In the genomic region with DNA sequence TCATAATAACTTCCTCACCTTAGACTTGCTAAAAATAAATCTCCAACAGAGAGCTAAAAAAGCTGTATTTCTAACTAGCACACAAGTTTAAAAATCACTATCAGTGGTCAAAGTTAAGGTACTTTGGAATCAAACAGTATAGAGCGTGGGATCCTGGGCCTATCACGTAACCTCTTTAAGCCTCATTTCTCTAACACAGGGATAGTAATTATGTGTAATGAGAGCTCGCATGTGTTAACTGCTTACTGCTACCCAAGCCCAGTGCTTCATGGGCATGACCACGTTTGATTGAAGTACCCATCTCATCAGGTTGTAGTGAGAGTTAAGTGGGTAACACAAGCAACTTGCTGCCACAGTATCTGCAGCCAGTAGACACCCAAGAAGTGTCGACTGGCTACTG, we compare ENCODE assay signal across 41 cellular contexts. TPM values are rescaled to one million over a fixed set of nuclear protein-coding genes. Genes with fewer than 3 reads are reported as not detected.
"Had no signal": no experiment of that assay in that cellular context is flagged by ENCODE, and none has a peak within 500 bp of the region (broad histone marks: within the 10 kb centered on the region; RNA-seq: fewer than 3 reads in every experiment).

No MANE protein-coding gene starts in this region.

- H2AFZ ChIP-seq: neural progenitor cell, parathyroid adenoma had no signal

- H3K27me3 ChIP-seq: adrenal gland, body of pancreas, colonic mucosa, neural progenitor cell, right atrium auricular region, thyroid gland, upper lobe of left lung, vagina had no signal

- H3K4me1 ChIP-seq: adrenal gland, colonic mucosa, neural progenitor cell, vagina had no signal

- H3K4me2 ChIP-seq: neural progenitor cell, smooth muscle cell had no signal

- H3K9me3 ChIP-seq: adrenal gland, body of pancreas, colonic mucosa, esophagus squamous epithelium, heart right ventricle, left ventricle myocardium inferior, right atrium auricular region, thyroid gland, upper lobe of left lung, vagina had no signal

- H3K79me2 ChIP-seq: parathyroid adenoma had no signal

- H3K27ac ChIP-seq: adrenal gland, body of pancreas, colonic mucosa, epithelial cell of prostate, esophagus squamous epithelium, heart right ventricle, left ventricle myocardium inferior, neural progenitor cell, parathyroid adenoma, right atrium auricular region, thyroid gland, upper lobe of left lung, vagina had no signal

- H3K4me3 ChIP-seq: adrenal gland, body of pancreas, colonic mucosa, esophagus squamous epithelium, heart right ventricle, left ventricle myocardium inferior, lung, neural progenitor cell, right atrium auricular region, smooth muscle cell, thyroid gland, upper lobe of left lung, vagina had no signal

- ATAC-seq: body of pancreas; heart right ventricle; natural killer cell; stimulated activated memory B cell treated with anti-CD40 and anti-IgM and Interleukin-4, amounts not matched to agents 10 μg/mL and 1 μg/mL and 100 μg/mL, for 72 hours; stimulated activated naive CD8-positive, alpha-beta T cell treated with anti-CD3 and anti-CD28 coated beads, Interleukin-15, amount 100 ng/mL, for 72 hours had no signal

- H3K9ac ChIP-seq: neural progenitor cell, parathyroid adenoma had no signal

- H3K36me3 ChIP-seq: adrenal gland, colonic mucosa, esophagus squamous epithelium, heart right ventricle, left ventricle myocardium inferior, neural progenitor cell, right atrium auricular region, thyroid gland, upper lobe of left lung, vagina had no signal

- DNase-seq: activated CD4-positive, alpha-beta memory T cell treated with anti-CD3 and anti-CD28 coated beads for 36 hours; activated CD4-positive, alpha-beta T cell treated with anti-CD3 and anti-CD28 coated beads, Interleukin-2, amount 10 ng/mL, durations not matched to agents 24 days and 14 days; activated CD4-positive, CD25-positive, alpha-beta regulatory T cell treated with anti-CD3 and anti-CD28 coated beads, Interleukin-2, amount 50 U/mL, for 72 hours; activated CD8-positive, alpha-beta memory T cell treated with anti-CD3 and anti-CD28 coated beads, Interleukin-2, amount 50 U/mL, for 4 hours; activated effector memory CD4-positive, alpha-beta T cell treated with anti-CD3 and anti-CD28 coated beads, Interleukin-2, amount 50 U/mL, for 16 hours; activated naive CD4-positive, alpha-beta T cell treated with anti-CD3 and anti-CD28 coated beads for 36 hours; activated naive CD8-positive, alpha-beta T cell treated with anti-CD3 and anti-CD28 coated beads for 36 hours; activated T-cell treated with anti-CD3 and anti-CD28 coated beads, Interleukin-2, amount 50 U/mL, for 1 hour; adrenal gland; aorta; body of pancreas; cerebellar nuclear complex; colonic mucosa; effector CD8-positive, alpha-beta T cell; esophagus squamous epithelium; foreskin melanocyte; heart right ventricle; kidney glomerular epithelial cell; left ventricle myocardium inferior; mesendoderm; natural killer cell; occipital lobe; stimulated activated CD4-positive, alpha-beta T cell treated with anti-CD3 and anti-CD28 coated beads, Interleukin-1b, Interleukin-23, amount 100 ng/mL, for 48 hours; stimulated activated CD4-positive, alpha-beta T cell treated with anti-CD3 and anti-CD28 coated beads, Interleukin-4, amount 100 ng/mL, for 4 hours; stimulated activated CD8-positive, alpha-beta memory T cell treated with anti-CD3 and anti-CD28 coated beads, Interleukin-4, amount 100 ng/mL, for 48 hours; stimulated activated naive CD8-positive, alpha-beta T cell treated with anti-CD3 and anti-CD28 coated beads, Interleukin-15, amount 100 ng/mL, for 72 hours; substantia nigra; thyroid gland; upper lobe of left lung had no signal

RNA-seq across cellular contexts. Expression of a gene that starts 28.2 kb away (rescaled TPM):
- total RNA-seq: activated CD4-positive, alpha-beta T cell treated with anti-CD3 and anti-CD28 coated beads, Interleukin-2, amount 10 ng/mL, durations not matched to agents 24 days and 14 days; activated CD8-positive, alpha-beta memory T cell treated with anti-CD3 and anti-CD28 coated beads for 36 hours; activated naive CD4-positive, alpha-beta T cell treated with anti-CD3 and anti-CD28 coated beads for 36 hours; activated naive CD8-positive, alpha-beta T cell treated with anti-CD3 and anti-CD28 coated beads for 36 hours; dermis microvascular lymphatic vessel endothelial cell; left ventricle myocardium inferior; mononuclear cell; pulmonary artery endothelial cell had no signal

RNA-seq across cellular contexts. Expression of a gene that starts 56.0 kb away (rescaled TPM):
- total RNA-seq: smooth muscle cell had no signal
